ENCODE assay signal across 15 cellular contexts in the genomic region with DNA sequence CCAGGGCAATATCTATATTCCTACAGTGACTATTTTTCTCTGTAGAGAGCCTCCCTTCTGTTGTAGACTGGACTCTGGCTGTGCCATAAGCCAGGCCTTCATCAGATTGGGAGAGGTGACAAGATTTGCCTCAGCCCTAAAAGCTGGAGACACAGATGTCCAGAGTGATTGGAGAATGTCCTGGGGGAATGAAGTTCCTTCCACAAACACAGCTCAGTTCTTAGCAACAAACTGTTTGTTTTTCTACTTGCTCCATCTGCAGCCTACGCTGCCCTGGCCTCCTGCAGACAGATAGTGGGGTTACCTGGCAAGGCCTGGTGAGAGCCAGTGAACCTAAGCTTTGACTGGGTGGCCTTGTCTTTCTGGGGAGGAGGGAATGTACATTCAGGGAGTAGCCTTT.
"Had no signal": no experiment of that assay in that cellular context is flagged by ENCODE, and none has a peak within 500 bp of the region (broad histone marks: within the 10 kb centered on the region; RNA-seq: fewer than 3 reads in every experiment).

No MANE protein-coding gene starts in this region.

- ATAC-seq: activated naive CD4-positive, alpha-beta T cell treated with anti-CD3 and anti-CD28 coated beads, Interleukin-2, amount 50 U/mL, for 72 hours; naive thymus-derived CD8-positive, alpha-beta T cell; stimulated activated naive B cell treated with anti-CD40 and anti-IgM and Interleukin-4, amounts not matched to agents 10 μg/mL and 1 μg/mL and 100 μg/mL, for 72 hours had no signal

- H3K4me3 ChIP-seq: adrenal gland, pancreas, tibial artery, vagina had no signal

- H3K27ac ChIP-seq: adrenal gland, neutrophil, pancreas, tibial artery, vagina had no signal

- DNase-seq: activated CD4-positive, alpha-beta T cell treated with anti-CD3 and anti-CD28 coated beads, Interleukin-2, amount 50 U/mL, for 4 hours; activated gamma-delta T cell treated with Interleukin-2 at 50 U/mL for 16 hours; activated T-cell treated with anti-CD3 and anti-CD28 coated beads for 4 hours; adrenal gland; endodermal cell; foreskin melanocyte; mesendoderm; naive thymus-derived CD8-positive, alpha-beta T cell; pancreas; stimulated activated naive B cell treated with anti-CD40 and anti-IgM and Interleukin-4, amounts not matched to agents 10 μg/mL and 1 μg/mL and 100 μg/mL, for 72 hours; T-helper 2 cell; tibial artery had no signal
